In the genomic region with DNA sequence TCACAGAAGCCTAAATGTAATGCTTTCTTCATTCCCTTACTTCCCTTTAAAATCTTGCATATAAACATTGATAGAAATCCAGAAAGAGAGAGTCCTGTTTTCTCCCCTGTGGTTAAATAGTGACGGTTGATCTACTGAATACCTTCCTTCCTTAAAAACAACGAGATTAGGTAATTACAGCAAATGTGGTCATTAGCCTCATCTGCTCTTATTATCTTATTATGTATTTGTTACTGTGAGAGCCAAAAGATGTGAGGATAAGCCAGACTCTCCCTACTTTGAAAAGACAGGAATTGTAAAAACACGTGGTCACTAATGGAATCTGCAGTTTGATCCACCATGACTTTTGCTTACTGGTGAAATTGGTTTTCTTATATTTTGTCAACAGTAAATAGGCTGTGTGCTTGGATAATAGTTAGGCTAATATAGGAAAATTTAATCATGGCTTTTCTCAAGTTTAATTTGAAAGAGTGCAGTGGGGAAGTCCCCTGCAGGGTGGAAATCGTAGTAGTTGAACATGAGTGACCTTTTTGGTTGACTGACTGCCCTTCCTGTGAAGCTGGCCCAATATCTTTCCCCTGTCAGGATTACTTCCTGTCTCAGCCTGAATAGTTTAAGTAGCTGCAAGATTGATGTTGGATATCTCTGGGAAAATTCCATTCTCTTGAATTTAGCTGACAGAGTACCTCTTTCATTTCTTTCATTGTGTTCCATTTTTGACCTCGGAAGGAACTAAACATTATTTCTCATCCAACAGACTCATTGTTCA, we compare ENCODE assay signal across 11 cellular contexts.
DNase-seq lines count a peak whose midpoint lies in the region; ATAC-seq and TF ChIP-seq lines count a peak whose summit lies in the region.
"Had no signal": no experiment of that assay in that cellular context is flagged by ENCODE, and none has a peak within 500 bp of the region (broad histone marks: within the 10 kb centered on the region; RNA-seq: fewer than 3 reads in every experiment).

No MANE protein-coding gene starts in this region.

- peaks cover 8% of the 10 kb centered on the region for H3K36me3 Mint-ChIP-seq in activated naive CD8-positive, alpha-beta T cell treated with anti-CD3 and anti-CD28 coated beads, Interleukin-2, amount 50 U/mL, for 24 hours (ENCODE audit: low read depth)

- H3K4me1 ChIP-seq in neutrophil (ENCODE audit: control insufficient read depth in 1 of 2, insufficient read depth in 1 of 2, low read depth in 1 of 2, low read length in 1 of 2) (peaks cover 42 to 49% of the 10 kb centered on the region in 2 experiments), sigmoid colon (peaks cover 0 to 64% (median 56%) of the 10 kb centered on the region in 4 donors), esophagus squamous epithelium (peaks cover 13 to 91% (median 22%) of the 10 kb centered on the region in 3 donors)

- ATAC-seq in activated naive CD8-positive, alpha-beta T cell treated with anti-CD3 and anti-CD28 coated beads, Interleukin-2, amount 50 U/mL, for 24 hours: peak; percentile 58

- TF ChIP-seq CTCF in neutrophil (IDR thresholded peaks at IDR 0.05) (no peak), sigmoid colon (IDR thresholded peaks at IDR 0.05) (no peak), esophagus squamous epithelium (IDR thresholded peaks at IDR 0.05) (no peak)

- DNase-seq in M059J (ENCODE audit: low read depth) (peak; percentile 81), sigmoid colon (no peak), retina (no peak), esophagus squamous epithelium (lab: John Stamatoyannopoulos, UW) (no peak)
- no peak for DNase-seq in activated naive CD8-positive, alpha-beta T cell treated with anti-CD3 and anti-CD28 coated beads, Interleukin-2, amount 50 U/mL, for 24 hours
- DNase-seq in stimulated activated CD4-positive, alpha-beta T cell treated with anti-CD3 and anti-CD28 coated beads, Interleukin-15, amount 100 ng/mL, for 24 hours: no peak
- DNase-seq: stimulated activated CD4-positive, alpha-beta T cell treated with anti-CD3 and anti-CD28 coated beads, Interleukin-1b, Interleukin-23, amount 100 ng/mL, for 48 hours; trophoblast cell had no signal

- H3K4me3 ChIP-seq in GM08714 (ENCODE audit: low read length): peak overlapping the region; percentile 26; the same call in 1 of the 2 replicates
- H3K4me3 ChIP-seq in neutrophil (ENCODE audit: low read depth in 1 of 2, low read length in 1 of 2): no peak overlapping the region
- no peak overlapping the region for H3K4me3 ChIP-seq in sigmoid colon
- no peak overlapping the region for H3K4me3 ChIP-seq in esophagus squamous epithelium
- H3K4me3 ChIP-seq: lung had no signal

- TF ChIP-seq POLR2A in sigmoid colon (IDR thresholded peaks at IDR 0.05) (no peak), esophagus squamous epithelium (IDR thresholded peaks at IDR 0.05) (no peak)

- no peaks in the 10 kb centered on the region for H3K27me3 Mint-ChIP-seq in activated naive CD8-positive, alpha-beta T cell treated with anti-CD3 and anti-CD28 coated beads, Interleukin-2, amount 50 U/mL, for 24 hours

- no peak for TF ChIP-seq EP300 in sigmoid colon (IDR thresholded peaks at IDR 0.05)

- peak overlapping the region; percentile 35 for H3K4me3 Mint-ChIP-seq in activated naive CD8-positive, alpha-beta T cell treated with anti-CD3 and anti-CD28 coated beads, Interleukin-2, amount 50 U/mL, for 24 hours

- intact Hi-C loops in sigmoid colon (cut with DNase I) (no loop called here), esophagus squamous epithelium (cut with DNase I) (no loop called here)

- H3K27me3 ChIP-seq in neutrophil (no peaks in the 10 kb centered on the region), sigmoid colon (no peaks in the 10 kb centered on the region), esophagus squamous epithelium (no peaks in the 10 kb centered on the region)

- H3K36me3 ChIP-seq in neutrophil (peaks cover 3% of the 10 kb centered on the region), sigmoid colon (no peaks in the 10 kb centered on the region), esophagus squamous epithelium (no peaks in the 10 kb centered on the region)

- peaks cover 86% of the 10 kb centered on the region for H3K4me1 Mint-ChIP-seq in activated naive CD8-positive, alpha-beta T cell treated with anti-CD3 and anti-CD28 coated beads, Interleukin-2, amount 50 U/mL, for 24 hours

- no peaks in the 10 kb centered on the region for H3K9me3 Mint-ChIP-seq in activated naive CD8-positive, alpha-beta T cell treated with anti-CD3 and anti-CD28 coated beads, Interleukin-2, amount 50 U/mL, for 24 hours

- no peaks in the 10 kb centered on the region for H3K9me3 ChIP-seq in neutrophil
- no peaks in the 10 kb centered on the region for H3K9me3 ChIP-seq in sigmoid colon
- no peaks in the 10 kb centered on the region for H3K9me3 ChIP-seq in esophagus squamous epithelium

- H3K27ac ChIP-seq in neutrophil (peak overlapping the region; percentile 70), sigmoid colon (no peak overlapping the region), esophagus squamous epithelium (no peak overlapping the region)

- WGBS in sigmoid colon, 2 donors: 53 to 81% methylated on average over 5 of the region's 5 CpGs
- 40 to 46% methylated on average over 5 of the region's 5 CpGs for WGBS in esophagus squamous epithelium, 2 donors

- H3K27ac Mint-ChIP-seq in activated naive CD8-positive, alpha-beta T cell treated with anti-CD3 and anti-CD28 coated beads, Interleukin-2, amount 50 U/mL, for 24 hours: peak overlapping the region; percentile 78
